ENCODE assay signal across 23 cellular contexts in genomic region chr6:53858196-53858595, GRCh38.
"Had no signal": no experiment of that assay in that cellular context is flagged by ENCODE, and none has a peak within 500 bp of the region (broad histone marks: within the 10 kb centered on the region; RNA-seq: fewer than 3 reads in every experiment).

No MANE protein-coding gene starts in this region.

- DNase-seq: hippocampal formation; kidney; left ventricle myocardium inferior; mesenchymal stem cell; naive thymus-derived CD8-positive, alpha-beta T cell; nucleus accumbens; pancreas; posterior cingulate gyrus; retina; stimulated activated CD4-positive, alpha-beta T cell treated with anti-CD3 and anti-CD28 coated beads, Interleukin-12 subunit alpha, Interleukin-12 subunit beta, amount 100 ng/mL, for 4 hours; stimulated activated CD4-positive, alpha-beta T cell treated with anti-CD3 and anti-CD28 coated beads, Interleukin-15, amount 100 ng/mL, for 24 hours; stimulated activated CD4-positive, alpha-beta T cell treated with anti-CD3 and anti-CD28 coated beads, Interleukin-4, amount 100 ng/mL, for 24 hours; stimulated activated naive CD4-positive, alpha-beta T cell; upper lobe of left lung had no signal

- ATAC-seq: naive thymus-derived CD8-positive, alpha-beta T cell; stimulated activated effector memory CD8-positive, alpha-beta T cell treated with anti-CD3 and anti-CD28 coated beads, Interleukin-12 subunit alpha, Interleukin-12 subunit beta, amount 100 ng/mL, for 72 hours had no signal

- H3K9me3 Mint-ChIP-seq: naive thymus-derived CD8-positive, alpha-beta T cell; nephron; neural crest cell; stimulated activated effector memory CD8-positive, alpha-beta T cell treated with anti-CD3 and anti-CD28 coated beads, Interleukin-12 subunit alpha, Interleukin-12 subunit beta, amount 100 ng/mL, for 72 hours; stimulated activated naive CD8-positive, alpha-beta T cell treated with anti-CD3 and anti-CD28 coated beads, Interleukin-15, Interleukin-2, amounts not matched to agents 100 ng/mL and 50 ng/mL, for 24 hours had no signal

- H3K9me3 ChIP-seq: left ventricle myocardium inferior, pancreas, prostate gland, tibial nerve, upper lobe of left lung, vagina had no signal

- H3K4me1 ChIP-seq: prostate gland, upper lobe of left lung had no signal

- H3K36me3 Mint-ChIP-seq: naive thymus-derived CD8-positive, alpha-beta T cell; stimulated activated effector memory CD8-positive, alpha-beta T cell treated with anti-CD3 and anti-CD28 coated beads, Interleukin-12 subunit alpha, Interleukin-12 subunit beta, amount 100 ng/mL, for 72 hours had no signal

- H3K4me3 Mint-ChIP-seq: naive thymus-derived CD8-positive, alpha-beta T cell; nephron; neural crest cell; stimulated activated effector memory CD8-positive, alpha-beta T cell treated with anti-CD3 and anti-CD28 coated beads, Interleukin-12 subunit alpha, Interleukin-12 subunit beta, amount 100 ng/mL, for 72 hours; stimulated activated naive CD8-positive, alpha-beta T cell treated with anti-CD3 and anti-CD28 coated beads, Interleukin-15, Interleukin-2, amounts not matched to agents 100 ng/mL and 50 ng/mL, for 24 hours had no signal

- H3K27me3 Mint-ChIP-seq: naive thymus-derived CD8-positive, alpha-beta T cell; stimulated activated naive CD8-positive, alpha-beta T cell treated with anti-CD3 and anti-CD28 coated beads, Interleukin-15, Interleukin-2, amounts not matched to agents 100 ng/mL and 50 ng/mL, for 24 hours had no signal

- H3K4me3 ChIP-seq: left ventricle myocardium inferior, lung, pancreas, prostate gland, skin epidermis, tibial nerve, upper lobe of left lung, vagina had no signal

- H3K27ac Mint-ChIP-seq: naive thymus-derived CD8-positive, alpha-beta T cell; nephron; stimulated activated effector memory CD8-positive, alpha-beta T cell treated with anti-CD3 and anti-CD28 coated beads, Interleukin-12 subunit alpha, Interleukin-12 subunit beta, amount 100 ng/mL, for 72 hours; stimulated activated naive CD8-positive, alpha-beta T cell treated with anti-CD3 and anti-CD28 coated beads, Interleukin-15, Interleukin-2, amounts not matched to agents 100 ng/mL and 50 ng/mL, for 24 hours had no signal

- H3K27ac ChIP-seq: left ventricle myocardium inferior, prostate gland, upper lobe of left lung, vagina had no signal

- H3K36me3 ChIP-seq: left ventricle myocardium inferior, pancreas, prostate gland, tibial nerve, upper lobe of left lung, vagina had no signal

- H3K27me3 ChIP-seq: pancreas, tibial nerve, upper lobe of left lung, vagina had no signal
